ENCODE assay signal across 9 cellular contexts in the genomic region with DNA sequence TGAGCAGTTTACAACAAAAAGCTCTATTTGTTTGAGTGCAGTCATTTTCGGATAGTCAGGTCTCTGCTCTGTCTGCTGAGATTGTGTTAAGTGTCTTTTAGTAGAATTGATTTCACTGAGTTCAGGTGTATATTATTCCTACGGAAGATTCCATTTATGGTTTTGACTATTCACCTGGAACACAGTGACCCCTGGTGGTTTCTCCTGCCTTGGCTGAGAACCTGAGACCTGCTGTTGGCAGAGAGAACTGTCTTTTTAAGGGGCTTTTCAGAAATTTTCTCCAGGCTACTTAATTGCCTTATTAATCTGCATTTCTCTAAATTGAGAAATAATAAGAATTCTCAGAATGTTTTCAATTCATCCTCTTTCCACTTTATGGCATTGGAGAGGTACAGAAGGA.
A peak's percentile ranks its signal among the peaks of the same experiment; 100 is the strongest.
DNase-seq lines count a peak whose midpoint lies in the region; ATAC-seq and TF ChIP-seq lines count a peak whose summit lies in the region.
"Had no signal": no experiment of that assay in that cellular context is flagged by ENCODE, and none has a peak within 500 bp of the region (broad histone marks: within the 10 kb centered on the region; RNA-seq: fewer than 3 reads in every experiment).

No MANE protein-coding gene starts in this region.

- peak; percentile 2 for DNase-seq in COLO668 (lab: John Stamatoyannopoulos, UW; ENCODE audit: unreplicated experiment)
- peak; percentile 65 for DNase-seq in PC-3
- DNase-seq in glomerular visceral epithelial cell (ENCODE audit: extremely low spot score), result peak; percentile 33
- DNase-seq in SKM-1 treated with dmso at 0.1 percent for 144 hours (lab: John Stamatoyannopoulos, UW; ENCODE audit: unreplicated experiment), result no peak
- no peak for DNase-seq in ascending aorta (ENCODE audit: low spot score in 2 of 2)
- DNase-seq in 8988T, result no peak
- no peak for DNase-seq in NCI-H2227 (lab: John Stamatoyannopoulos, UW; ENCODE audit: unreplicated experiment)

- no peaks in the 10 kb centered on the region for H4K20me1 ChIP-seq in PC-3 (ENCODE audit: low read length)

- no peaks in the 10 kb centered on the region for H3F3A ChIP-seq in PC-3 (ENCODE audit: low read length, unreplicated experiment)

- BruUV-seq in PC-3 (replicated peaks; lab: Mats Ljungman, UMichigan), result no TSS peak

- H3K27ac ChIP-seq in PC-3 (ENCODE audit: low read length) (no peak overlapping the region), ascending aorta (no peak overlapping the region)
- H3K27ac ChIP-seq: HL-60 had no signal

- peaks cover 8% of the 10 kb centered on the region for H3K4me1 ChIP-seq in PC-3 (ENCODE audit: insufficient read depth, low read length)
- no peaks in the 10 kb centered on the region for H3K4me1 ChIP-seq in ascending aorta

- no peaks in the 10 kb centered on the region for H3K27me3 ChIP-seq in PC-3 (ENCODE audit: low read length)
- no peaks in the 10 kb centered on the region for H3K27me3 ChIP-seq in ascending aorta

- intact Hi-C loops in PC-3 (cut with micrococcal nuclease) (loop anchor here (1.0 to 10.0 kb wide), 4 partner anchors 420 to 1679 kb away; no protein-coding TSS in a partner anchor), ascending aorta (cut with DNase I) (no loop called here)

- peak overlapping the region; percentile 31; the same call in 1 of the 2 replicates for H3K4me2 ChIP-seq in PC-3 (ENCODE audit: low read length)

- no peaks in the 10 kb centered on the region for H3K79me2 ChIP-seq in PC-3 (ENCODE audit: low read length)

- H3K9me3 ChIP-seq in PC-3 (ENCODE audit: low read length), result no peaks in the 10 kb centered on the region
- no peaks in the 10 kb centered on the region for H3K9me3 ChIP-seq in ascending aorta

- H3K4me3 ChIP-seq in PC-3 (ENCODE audit: low read length) (no peak overlapping the region), ascending aorta (no peak overlapping the region)

- H3K9me2 ChIP-seq in PC-3 (replicated peaks; ENCODE audit: low read length), result no peaks in the 10 kb centered on the region

- H2AFZ ChIP-seq in PC-3 (ENCODE audit: low read length), result no peak overlapping the region

- CTCF ChIA-PET in PC-3 (lab: Charles Lee), result no interaction called here

- POLR2A ChIA-PET in PC-3 (lab: Charles Lee; ENCODE audit: unreplicated experiment), result no interaction called here

- ATAC-seq in GM19351 (IDR thresholded peaks at IDR 0.05; ENCODE audit: unreplicated experiment) (peak; percentile 69), PC-3 (peak; percentile 53)

- no peak overlapping the region for H3K9ac ChIP-seq in PC-3 (ENCODE audit: low read length)

- H3K36me3 ChIP-seq in PC-3 (ENCODE audit: low read depth, low read length), result no peaks in the 10 kb centered on the region
- H3K36me3 ChIP-seq in ascending aorta, result no peaks in the 10 kb centered on the region

- peak; percentile 77 for TF ChIP-seq CTCF in PC-3 (conservative IDR thresholded peaks at IDR 0.05; ENCODE audit: low read depth, low read length)
- no peak for TF ChIP-seq CTCF in ascending aorta (IDR thresholded peaks at IDR 0.05)

Comparison
In these comparisons a context has a peak if more than half of its experiments do, and no peak if none do; other contexts are left out.
1. DNase-seq: peak in COLO668 (single experiment), PC-3 (single experiment) and glomerular visceral epithelial cell (single experiment); none in SKM-1 treated with dmso at 0.1 percent for 144 hours (single experiment), ascending aorta (0 of 2), 8988T (single experiment) and NCI-H2227 (single experiment).